Comparison of ENCODE assay signal across 12 cellular contexts in genomic region chr4:2898001-2898400, GRCh38.
"Had no signal": no experiment of that assay in that cellular context is flagged by ENCODE, and none has a peak within 500 bp of the region (broad histone marks: within the 10 kb centered on the region; RNA-seq: fewer than 3 reads in every experiment).

No MANE protein-coding gene starts in this region.

- DNase-seq: activated CD4-positive, alpha-beta T cell treated with anti-CD3 and anti-CD28 coated beads, Interleukin-2, amount 50 U/mL, for 1 hour; activated CD4-positive, CD25-positive, alpha-beta regulatory T cell; activated naive CD4-positive, alpha-beta T cell; activated T-cell treated with anti-CD3 and anti-CD28 coated beads, Interleukin-2, amount 50 U/mL, for 48 hours; amygdala; dermis blood vessel endothelial cell; mammary epithelial cell; stimulated activated CD4-positive, alpha-beta T cell treated with anti-CD3 and anti-CD28 coated beads, Interleukin-12 subunit alpha, Interleukin-12 subunit beta, amount 100 ng/mL, for 4 hours; stimulated activated naive CD8-positive, alpha-beta T cell treated with anti-CD3 and anti-CD28 coated beads, Interleukin-15, Interleukin-2, amounts not matched to agents 100 U/mL and 50 U/mL, for 24 hours; T-helper 17 cell; upper lobe of left lung had no signal

- H3K9me3 Mint-ChIP-seq: nephron had no signal

- H3K27ac Mint-ChIP-seq: nephron, T-helper 17 cell had no signal

- H3K4me1 Mint-ChIP-seq: nephron had no signal

- H3K27me3 Mint-ChIP-seq: T-helper 17 cell had no signal

- ATAC-seq: stimulated activated naive CD8-positive, alpha-beta T cell treated with anti-CD3 and anti-CD28 coated beads, Interleukin-15, Interleukin-2, amounts not matched to agents 100 U/mL and 50 U/mL, for 24 hours; T-helper 17 cell had no signal

- H3K4me3 Mint-ChIP-seq: nephron, T-helper 17 cell had no signal
